ENCODE assay signal across 23 cellular contexts in the genomic region with DNA sequence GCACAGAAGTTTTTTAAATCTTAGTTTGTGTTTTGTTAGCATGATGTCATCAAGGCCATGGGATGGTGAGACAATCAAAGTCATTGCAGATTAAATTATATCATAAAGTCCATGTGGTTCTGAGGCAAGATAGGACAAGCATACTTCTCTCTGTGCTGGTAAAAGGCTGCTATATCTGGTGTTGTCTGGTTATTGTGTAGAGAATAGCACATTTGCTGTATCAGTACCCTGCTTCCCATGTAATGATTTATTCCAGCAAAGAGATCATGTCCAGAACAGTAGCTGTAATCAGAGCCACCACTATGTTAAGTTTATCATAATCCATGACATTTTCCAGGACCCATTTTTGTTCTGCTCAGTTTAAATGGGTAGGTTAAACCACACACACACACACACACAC.
A peak's percentile ranks its signal among the peaks of the same experiment; 100 is the strongest.
DNase-seq lines count a peak whose midpoint lies in the region; ATAC-seq, FAIRE-seq and TF ChIP-seq lines count a peak whose summit lies in the region.
"Had no signal": no experiment of that assay in that cellular context is flagged by ENCODE, and none has a peak within 500 bp of the region (broad histone marks: within the 10 kb centered on the region; RNA-seq: fewer than 3 reads in every experiment).

No MANE protein-coding gene starts in this region.

- H3K9me2 ChIP-seq in SK-N-SH: 0 out of 2 replicates have a peak, but pooled peaks cover 3% of the 10 kb centered on the region

- H2AFZ ChIP-seq in SK-N-SH (ENCODE audit: low read depth) (no peak overlapping the region), osteoblast (ENCODE audit: low read length) (no peak overlapping the region), smooth muscle cell (ENCODE audit: low read depth) (no peak overlapping the region)

- H3K9me3 ChIP-seq in right atrium auricular region (peaks cover 0 to 12% of the 10 kb centered on the region in 2 donors), SK-N-SH (peaks cover 9% of the 10 kb centered on the region; the same call in 1 of the 2 replicates), osteoblast (ENCODE audit: low read depth, low read length) (no peaks in the 10 kb centered on the region), smooth muscle cell (replicated peaks; ENCODE audit: low read depth) (no peaks in the 10 kb centered on the region)

- no peak for TF ChIP-seq POLR2A in erythroblast (IDR thresholded peaks at IDR 0.05; ENCODE audit: low read length)

- H3K79me2 ChIP-seq in SK-N-SH (ENCODE audit: insufficient read depth) (no peaks in the 10 kb centered on the region), osteoblast (ENCODE audit: insufficient read depth, low read length) (no peaks in the 10 kb centered on the region), smooth muscle cell (ENCODE audit: low read depth) (no peaks in the 10 kb centered on the region)

- H3K4me3 ChIP-seq in right atrium auricular region: no peak overlapping the region
- no peak overlapping the region for H3K4me3 ChIP-seq in SK-N-SH (ENCODE audit: low read depth in 2 of 2, low read length in 1 of 2)
- H3K4me3 ChIP-seq in osteoblast (ENCODE audit: insufficient read depth, low read length): no peak overlapping the region
- no peak overlapping the region for H3K4me3 ChIP-seq in smooth muscle cell
- H3K4me3 ChIP-seq: BLaER1 treated with 17β-estradiol and CSF1 and Interleukin-3, amounts not matched to agents 10 nM and 100 nM had no signal

- FAIRE-seq in D721Med (lab: Jason Lieb, UNC): no peak
- FAIRE-seq: G401.6, GM19239, H1, RCC 7860 had no signal

- H3K4me2 ChIP-seq in SK-N-SH: no peak overlapping the region
- no peak overlapping the region for H3K4me2 ChIP-seq in osteoblast (ENCODE audit: insufficient read depth, low read length)
- no peak overlapping the region for H3K4me2 ChIP-seq in smooth muscle cell
- H3K4me2 ChIP-seq: BLaER1 treated with 17β-estradiol and CSF1 and Interleukin-3, amounts not matched to agents 10 nM and 100 nM had no signal

- TF ChIP-seq RAD21 in SK-N-SH (IDR thresholded peaks at IDR 0.05; ENCODE audit: low read length): 0 out of 2 replicates have a peak, but pooled peaks have one; percentile 8

- peak in 1 of 2 experiments; percentile 48; a peak in 2 of 4 replicates for TF ChIP-seq EP300 in SK-N-SH (IDR thresholded peaks at IDR 0.05; ENCODE audit: borderline replicate concordance in 1 of 2, low read depth in 1 of 2, low read length in 1 of 2)

- H3F3A ChIP-seq in SK-N-SH (replicated peaks; ENCODE audit: insufficient read depth): peaks cover 16% of the 10 kb centered on the region
- H3F3A ChIP-seq in smooth muscle cell (ENCODE audit: low read depth): peaks cover 4% of the 10 kb centered on the region

- POLR2A ChIA-PET in SK-N-SH (lab: Yijun Ruan, JAX): no interaction called here

- H3K4me1 ChIP-seq in right atrium auricular region (peaks cover 0 to 15% of the 10 kb centered on the region in 2 donors), SK-N-SH (ENCODE audit: control insufficient read depth in 1 of 2, insufficient read depth in 2 of 2, low read depth in 1 of 2, low read length in 1 of 2) (peaks cover 4 to 6% of the 10 kb centered on the region in 2 experiments; a peak in 3 of 4 replicates), osteoblast (ENCODE audit: insufficient read depth, low read length) (peaks cover 30% of the 10 kb centered on the region), smooth muscle cell (ENCODE audit: low read depth) (no peaks in the 10 kb centered on the region)
- H3K4me1 ChIP-seq: BLaER1 treated with 17β-estradiol and CSF1 and Interleukin-3, amounts not matched to agents 10 nM and 100 nM had no signal

- H3K27ac ChIP-seq in right atrium auricular region (no peak overlapping the region), SK-N-SH (ENCODE audit: low read depth in 2 of 2, low read length in 1 of 2) (peak overlapping the region in 1 of 2 experiments; percentile 43; a peak in 1 of 4 replicates), osteoblast (ENCODE audit: low read depth, low read length) (no peak overlapping the region), smooth muscle cell (ENCODE audit: low read depth) (no peak overlapping the region)
- H3K27ac ChIP-seq: BLaER1 treated with 17β-estradiol and CSF1 and Interleukin-3, amounts not matched to agents 10 nM and 100 nM had no signal

- no peak overlapping the region for H3K9ac ChIP-seq in SK-N-SH
- H3K9ac ChIP-seq in smooth muscle cell (ENCODE audit: low read depth): no peak overlapping the region
- H3K9ac ChIP-seq: BLaER1 treated with 17β-estradiol and CSF1 and Interleukin-3, amounts not matched to agents 10 nM and 100 nM had no signal

- intact Hi-C loops in Right ventricle myocardium inferior (cut with DNase I): no loop called here

- ATAC-seq in Right ventricle myocardium inferior: peak; percentile 38
- ATAC-seq: CD8-positive, alpha-beta T cell; HCT116 had no signal

- H3K27me3 ChIP-seq in right atrium auricular region (no peaks in the 10 kb centered on the region), SK-N-SH (ENCODE audit: insufficient read depth) (no peaks in the 10 kb centered on the region), osteoblast (ENCODE audit: insufficient read depth, low read length) (no peaks in the 10 kb centered on the region), smooth muscle cell (ENCODE audit: low read depth) (no peaks in the 10 kb centered on the region)
- H3K27me3 ChIP-seq: BLaER1 treated with 17β-estradiol and CSF1 and Interleukin-3, amounts not matched to agents 10 nM and 100 nM had no signal

- H4K20me1 ChIP-seq in SK-N-SH (ENCODE audit: insufficient read depth): no peaks in the 10 kb centered on the region
- H4K20me1 ChIP-seq in osteoblast (ENCODE audit: insufficient read depth, low read length): no peaks in the 10 kb centered on the region
- no peaks in the 10 kb centered on the region for H4K20me1 ChIP-seq in smooth muscle cell (ENCODE audit: low read depth)
- H4K20me1 ChIP-seq: BLaER1 treated with 17β-estradiol and CSF1 and Interleukin-3, amounts not matched to agents 10 nM and 100 nM had no signal

- CTCF ChIA-PET in SK-N-SH (lab: Yijun Ruan, JAX): interaction anchor here (1.4 to 1.5 kb wide), 2 partner anchors 14 to 22 kb away, joined by 4 read pairs; no protein-coding TSS in a partner anchor

- no peak for DNase-seq in Right ventricle myocardium inferior (ENCODE audit: missing footprints)
- DNase-seq in right atrium auricular region (ENCODE audit: low spot score): no peak
- DNase-seq in SK-N-SH: peak; percentile 32
- DNase-seq in erythroblast (lab: John Stamatoyannopoulos, UW): peak; percentile 12 to 57
- DNase-seq in osteoblast (ENCODE audit: insufficient read length, low spot score, missing footprints): peak; percentile 76
- no peak for DNase-seq in smooth muscle cell (lab: John Stamatoyannopoulos, UW; ENCODE audit: unreplicated experiment)
- no peak for DNase-seq in D721Med (ENCODE audit: insufficient read length, low spot score)
- DNase-seq: 8988T; CD8-positive, alpha-beta T cell; DMS153; Kasumi-1; NCI-H1694; NCI-H2081; NCI-H2171; NCI-H345; NCI-H524 treated with DMSO at 0.1 percent for 48 hours; NCI-H82 had no signal

- no peak for TF ChIP-seq CTCF in right atrium auricular region (IDR thresholded peaks at IDR 0.05)
- TF ChIP-seq CTCF in SK-N-SH (IDR thresholded peaks at IDR 0.05): no peak
- no peak for TF ChIP-seq CTCF in osteoblast (IDR thresholded peaks at IDR 0.05; ENCODE audit: extremely low read depth, low read depth, low read length)
- no peak for TF ChIP-seq CTCF in smooth muscle cell (IDR thresholded peaks at IDR 0.05; ENCODE audit: borderline replicate concordance, insufficient read depth, poor library complexity, severe bottlenecking)
- no peak for TF ChIP-seq CTCF in D721Med (IDR thresholded peaks at IDR 0.05; ENCODE audit: insufficient read depth, missing control alignments)

- no peaks in the 10 kb centered on the region for H3K36me3 ChIP-seq in right atrium auricular region
- H3K36me3 ChIP-seq in SK-N-SH (replicated peaks in 1 of 2; ENCODE audit: control insufficient read depth in 1 of 2, insufficient read depth in 2 of 2, low read length in 1 of 2): peaks cover 15 to 38% of the 10 kb centered on the region in 2 experiments
- H3K36me3 ChIP-seq in osteoblast (ENCODE audit: insufficient read depth, low read length): no peaks in the 10 kb centered on the region
- H3K36me3 ChIP-seq in smooth muscle cell (ENCODE audit: low read depth): no peaks in the 10 kb centered on the region

TF ChIP-seq in SK-N-SH, 30 proteins besides CTCF, POLR2A, EP300 and RAD21:
- TF ChIP-seq EZH2phosphoT487 (IDR thresholded peaks at IDR 0.05; ENCODE audit: borderline replicate concordance, low read depth) (no peak), RFX5 (IDR thresholded peaks at IDR 0.05; ENCODE audit: low read length) (no peak), RCOR1 (IDR thresholded peaks at IDR 0.05; ENCODE audit: low read length) (no peak), JUND (IDR thresholded peaks at IDR 0.05) (no peak), TCF12 (IDR thresholded peaks at IDR 0.05) (no peak), YY1 (IDR thresholded peaks at IDR 0.05; ENCODE audit: low read depth) (no peak), GABPA (IDR thresholded peaks at IDR 0.05; ENCODE audit: low read depth) (no peak), POLR2AphosphoS5 (IDR thresholded peaks at IDR 0.05; ENCODE audit: low read depth, low read length) (no peak)
- TF ChIP-seq, protein P1, sequence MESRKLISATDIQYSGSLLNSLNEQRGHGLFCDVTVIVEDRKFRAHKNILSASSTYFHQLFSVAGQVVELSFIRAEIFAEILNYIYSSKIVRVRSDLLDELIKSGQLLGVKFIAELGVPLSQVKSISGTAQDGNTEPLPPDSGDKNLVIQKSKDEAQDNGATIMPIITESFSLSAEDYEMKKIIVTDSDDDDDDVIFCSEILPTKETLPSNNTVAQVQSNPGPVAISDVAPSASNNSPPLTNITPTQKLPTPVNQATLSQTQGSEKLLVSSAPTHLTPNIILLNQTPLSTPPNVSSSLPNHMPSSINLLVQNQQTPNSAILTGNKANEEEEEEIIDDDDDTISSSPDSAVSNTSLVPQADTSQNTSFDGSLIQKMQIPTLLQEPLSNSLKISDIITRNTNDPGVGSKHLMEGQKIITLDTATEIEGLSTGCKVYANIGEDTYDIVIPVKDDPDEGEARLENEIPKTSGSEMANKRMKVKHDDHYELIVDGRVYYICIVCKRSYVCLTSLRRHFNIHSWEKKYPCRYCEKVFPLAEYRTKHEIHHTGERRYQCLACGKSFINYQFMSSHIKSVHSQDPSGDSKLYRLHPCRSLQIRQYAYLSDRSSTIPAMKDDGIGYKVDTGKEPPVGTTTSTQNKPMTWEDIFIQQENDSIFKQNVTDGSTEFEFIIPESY (IDR thresholded peaks at IDR 0.05; ENCODE audit: borderline replicate concordance, low read depth): no peak
- TF ChIP-seq, protein P2, sequence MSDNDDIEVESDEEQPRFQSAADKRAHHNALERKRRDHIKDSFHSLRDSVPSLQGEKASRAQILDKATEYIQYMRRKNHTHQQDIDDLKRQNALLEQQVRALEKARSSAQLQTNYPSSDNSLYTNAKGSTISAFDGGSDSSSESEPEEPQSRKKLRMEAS (IDR thresholded peaks at IDR 0.05; ENCODE audit: low read depth): no peak

Comparison
In these comparisons a context has a peak if more than half of its experiments do, and no peak if none do; other contexts are left out.
1. DNase-seq: peak in SK-N-SH (single experiment), erythroblast (2 of 2) and osteoblast (single experiment); none in Right ventricle myocardium inferior (single experiment), right atrium auricular region (single experiment), smooth muscle cell (single experiment) and D721Med (single experiment).